In the genomic region with DNA sequence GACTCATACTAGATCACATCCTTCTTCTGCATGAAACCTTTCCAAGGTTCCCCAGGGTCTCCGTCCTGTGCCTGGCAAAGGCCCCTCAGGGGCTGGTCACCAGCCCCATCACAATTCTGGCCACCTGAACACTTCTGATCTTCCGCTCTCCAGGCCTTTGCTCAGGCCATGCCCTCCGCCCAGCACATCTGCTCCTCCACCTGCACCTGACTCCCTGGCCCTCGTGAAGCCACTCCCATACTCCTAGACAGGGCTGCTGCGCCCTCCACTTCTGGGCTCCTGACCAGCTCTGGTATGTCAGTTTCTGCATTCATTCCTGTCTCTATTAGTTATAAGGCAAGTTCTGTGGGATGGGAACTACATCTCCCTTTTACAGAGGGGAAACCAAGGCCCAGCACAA, we compare ENCODE assay signal across 16 cellular contexts. TPM values are rescaled to one million over a fixed set of nuclear protein-coding genes. Genes with fewer than 3 reads are reported as not detected.
DNase-seq lines count a peak whose midpoint lies in the region; ATAC-seq and TF ChIP-seq lines count a peak whose summit lies in the region.
"Had no signal": no experiment of that assay in that cellular context is flagged by ENCODE, and none has a peak within 500 bp of the region (broad histone marks: within the 10 kb centered on the region; RNA-seq: fewer than 3 reads in every experiment).

No MANE protein-coding gene starts in this region.

- H3K9me3 ChIP-seq in skeletal muscle tissue (ENCODE audit: control insufficient read depth in 3 of 3, low read length in 3 of 3) (no peaks in the 10 kb centered on the region), ovary (no peaks in the 10 kb centered on the region)
- H3K9me3 ChIP-seq: pancreas, vagina had no signal

- peak overlapping the region; percentile 31 for H3K27ac Mint-ChIP-seq in activated T-cell treated with anti-CD3 and anti-CD28 coated beads, Interleukin-2, amount 50 U/mL, for 72 hours
- H3K27ac Mint-ChIP-seq in T-cell: peak overlapping the region; percentile 87 to 93
- H3K27ac Mint-ChIP-seq in endothelial cell (ENCODE audit: unreplicated experiment): peak overlapping the region; percentile 89

- H3K4me3 Mint-ChIP-seq in activated T-cell treated with anti-CD3 and anti-CD28 coated beads, Interleukin-2, amount 50 U/mL, for 72 hours: peak overlapping the region; percentile 18 to 21
- H3K4me3 Mint-ChIP-seq in T-cell: peak overlapping the region in 2 of 3 donors; percentile 43 to 45
- no peak overlapping the region for H3K4me3 Mint-ChIP-seq in endothelial cell (ENCODE audit: unreplicated experiment)

- peak overlapping the region; percentile 45 to 87 (median 60) for H3K9ac ChIP-seq in skeletal muscle tissue (ENCODE audit: low read depth in 1 of 3, low read length in 3 of 3)
- H3K9ac ChIP-seq: KMS-11 had no signal

- no peaks in the 10 kb centered on the region for H3K9me3 Mint-ChIP-seq in activated T-cell treated with anti-CD3 and anti-CD28 coated beads, Interleukin-2, amount 50 U/mL, for 72 hours
- H3K9me3 Mint-ChIP-seq in T-cell: no peaks in the 10 kb centered on the region
- no peaks in the 10 kb centered on the region for H3K9me3 Mint-ChIP-seq in endothelial cell (ENCODE audit: unreplicated experiment)

- H3K36me3 Mint-ChIP-seq in activated T-cell treated with anti-CD3 and anti-CD28 coated beads, Interleukin-2, amount 50 U/mL, for 72 hours (ENCODE audit: insufficient read depth in 2 of 2): peaks cover 2 to 4% of the 10 kb centered on the region in 2 donors
- H3K36me3 Mint-ChIP-seq in T-cell: no peaks in the 10 kb centered on the region
- peaks cover 9% of the 10 kb centered on the region for H3K36me3 Mint-ChIP-seq in endothelial cell (ENCODE audit: low read depth, unreplicated experiment)

- 86 to 95% (median 90%) methylated on average over 5 of the region's 5 CpGs for WGBS in ovary, 3 donors

- H3K27ac ChIP-seq in skeletal muscle tissue (ENCODE audit: low read depth, low read length) (peak overlapping the region; percentile 100), ovary (no peak overlapping the region)
- H3K27ac ChIP-seq: KMS-11, vagina had no signal

- no peak for DNase-seq in activated T-cell treated with anti-CD3 and anti-CD28 coated beads, Interleukin-2, amount 50 U/mL, for 72 hours
- no peak for DNase-seq in activated T-cell treated with anti-CD3 and anti-CD28 coated beads, Interleukin-2, amount 50 U/mL, for 48 hours
- no peak for DNase-seq in T-cell
- no peak for DNase-seq in endothelial cell (ENCODE audit: low spot score)
- DNase-seq in effector CD4-positive, alpha-beta T cell: no peak
- no peak for DNase-seq in ovary
- DNase-seq: hippocampal formation; NCI-H187; NCI-H748 treated with DMSO at 0.1 percent for 48 hours; stimulated activated CD4-positive, alpha-beta T cell treated with anti-CD3 and anti-CD28 coated beads, Interleukin-15, amount 100 ng/mL, for 24 hours had no signal

- POLR2A ChIA-PET in T-cell (lab: Charles Lee): no interaction called here

- peaks cover 32% of the 10 kb centered on the region for H3K4me1 Mint-ChIP-seq in activated T-cell treated with anti-CD3 and anti-CD28 coated beads, Interleukin-2, amount 50 U/mL, for 72 hours (ENCODE audit: low read depth)
- peaks cover 38 to 45% (median 43%) of the 10 kb centered on the region in 3 donors for H3K4me1 Mint-ChIP-seq in T-cell
- peaks cover 32% of the 10 kb centered on the region for H3K4me1 Mint-ChIP-seq in endothelial cell (ENCODE audit: unreplicated experiment)

- TF ChIP-seq POLR2A in ovary (IDR thresholded peaks at IDR 0.05): no peak

- intact Hi-C loops in ovary (cut with DNase I): loop anchor here in 1 of 4 donors (10.0 kb wide), 1 partner anchor 282 kb away; a partner anchor contains a TSS

- TF ChIP-seq CTCF in endothelial cell (IDR thresholded peaks at IDR 0.05; ENCODE audit: unreplicated experiment): no peak
- TF ChIP-seq CTCF in ovary (IDR thresholded peaks at IDR 0.05): no peak

- ATAC-seq in activated T-cell treated with anti-CD3 and anti-CD28 coated beads, Interleukin-2, amount 50 U/mL, for 72 hours (replicated peaks in 1 of 2): no peak
- no peak for ATAC-seq in T-cell (replicated peaks in 1 of 4)
- no peak for ATAC-seq in GM21529 (IDR thresholded peaks at IDR 0.05; ENCODE audit: unreplicated experiment)
- ATAC-seq: esophagus mucosa, pancreas had no signal

- peaks cover 10 to 13% (median 11%) of the 10 kb centered on the region in 3 donors for H3K36me3 ChIP-seq in skeletal muscle tissue (ENCODE audit: control insufficient read depth in 3 of 3, insufficient read depth in 3 of 3, low read length in 3 of 3)
- H3K36me3 ChIP-seq in ovary: no peaks in the 10 kb centered on the region
- H3K36me3 ChIP-seq: pancreas, vagina had no signal

- TF ChIP-seq EP300 in ovary (IDR thresholded peaks at IDR 0.05): no peak

- H3K27me3 Mint-ChIP-seq in activated T-cell treated with anti-CD3 and anti-CD28 coated beads, Interleukin-2, amount 50 U/mL, for 72 hours (ENCODE audit: low read depth): no peaks in the 10 kb centered on the region
- H3K27me3 Mint-ChIP-seq in T-cell (no peaks in the 10 kb centered on the region), endothelial cell (ENCODE audit: unreplicated experiment) (peaks cover 14% of the 10 kb centered on the region)

- H3K27me3 ChIP-seq in skeletal muscle tissue (ENCODE audit: control insufficient read depth in 3 of 3, insufficient read depth in 3 of 3, low read length in 3 of 3): no peaks in the 10 kb centered on the region
- H3K27me3 ChIP-seq in ovary: no peaks in the 10 kb centered on the region
- H3K27me3 ChIP-seq: pancreas, vagina had no signal

- peak overlapping the region; percentile 33 to 73 (median 47) for H3K4me3 ChIP-seq in skeletal muscle tissue (ENCODE audit: low read length in 3 of 3)
- H3K4me3 ChIP-seq in ovary: no peak overlapping the region
- H3K4me3 ChIP-seq: pancreas, vagina had no signal

- peaks cover 35 to 60% (median 40%) of the 10 kb centered on the region in 3 donors for H3K4me1 ChIP-seq in skeletal muscle tissue (ENCODE audit: control insufficient read depth in 3 of 3, insufficient read depth in 3 of 3, low read length in 3 of 3)
- H3K4me1 ChIP-seq in ovary (ENCODE audit: insufficient read depth): peaks cover 6% of the 10 kb centered on the region

- CTCF ChIA-PET in T-cell (lab: Charles Lee): no interaction called here

RNA-seq across cellular contexts. Expression of a gene that starts 1.9 kb away (rescaled TPM):
- 1 to 10 TPM in 1 of 2 donors, not detected in 1; 2.0 TPM for total RNA-seq in activated T-cell treated with anti-CD3 and anti-CD28 coated beads, Interleukin-2, amount 50 U/mL, for 72 hours
- total RNA-seq in T-cell: 1 to 10 TPM in 2 of 5 donors, under 1 TPM in 1, not detected in 2; 0.91 to 1.3 (median 1.1) TPM
- total RNA-seq in endothelial cell (ENCODE audit: unreplicated experiment): 0.85 TPM
- 12,119 TPM for total RNA-seq in skeletal muscle tissue
- total RNA-seq in ovary: 1 to 10 TPM in 2 of 7 donors, not detected in 5; 1.0 to 1.3 TPM
- 1 to 10 TPM in 1 of 2 donors, under 1 TPM in 1; 0.38 to 1.4 TPM for polyA plus RNA-seq in ovary
- total RNA-seq: vagina had no signal

RNA-seq across cellular contexts. Expression of a gene that starts 2.4 kb away (rescaled TPM):
- 10 to 100 TPM; 48.0 to 50.7 TPM for total RNA-seq in activated T-cell treated with anti-CD3 and anti-CD28 coated beads, Interleukin-2, amount 50 U/mL, for 72 hours
- total RNA-seq in T-cell (10 to 100 TPM; 24.0 to 60.1 (median 52.5) TPM), endothelial cell (ENCODE audit: unreplicated experiment) (62.4 TPM), skeletal muscle tissue (24.5 TPM), ovary (10 to 100 TPM; 18.4 to 46.9 (median 38.0) TPM)
- 10 to 100 TPM; 24.7 to 29.7 TPM for polyA plus RNA-seq in ovary

RNA-seq across cellular contexts. Expression of a gene that starts 9.6 kb away (rescaled TPM):
- 100 to 1,000 TPM; 223 to 233 TPM for total RNA-seq in activated T-cell treated with anti-CD3 and anti-CD28 coated beads, Interleukin-2, amount 50 U/mL, for 72 hours
- total RNA-seq in T-cell: 100 to 1,000 TPM; 191 to 259 (median 229) TPM
- 1.6 TPM for total RNA-seq in endothelial cell (ENCODE audit: unreplicated experiment)
- total RNA-seq in skeletal muscle tissue: 0.52 TPM
- total RNA-seq in ovary: 1 to 10 TPM in 6 of 7 donors, under 1 TPM in 1; 0.46 to 8.2 (median 4.4) TPM
- 1 to 10 TPM; 1.9 to 3.2 TPM for polyA plus RNA-seq in ovary

RNA-seq across cellular contexts. Expression of a gene that starts 17.6 kb away (rescaled TPM):
- total RNA-seq in activated T-cell treated with anti-CD3 and anti-CD28 coated beads, Interleukin-2, amount 50 U/mL, for 72 hours: 10 to 100 TPM; 61.9 to 63.5 TPM
- 10 to 100 TPM; 38.9 to 80.3 (median 73.3) TPM for total RNA-seq in T-cell
- total RNA-seq in endothelial cell (ENCODE audit: unreplicated experiment): 77.2 TPM
- total RNA-seq in skeletal muscle tissue: 24.5 TPM
- total RNA-seq in ovary: 10 to 100 TPM; 29.2 to 68.3 (median 64.7) TPM
- polyA plus RNA-seq in ovary: 10 to 100 TPM; 44.1 to 81.7 TPM

RNA-seq across cellular contexts. Expression of a gene that starts 22.5 kb away (rescaled TPM):
- 10 to 100 TPM; 10.5 to 13.1 TPM for total RNA-seq in activated T-cell treated with anti-CD3 and anti-CD28 coated beads, Interleukin-2, amount 50 U/mL, for 72 hours
- total RNA-seq in T-cell (10 to 100 TPM in 3 of 5 donors, 1 to 10 TPM in 2; 7.3 to 17.5 (median 16.4) TPM), endothelial cell (ENCODE audit: unreplicated experiment) (40.4 TPM), skeletal muscle tissue (6.3 TPM), ovary (1 to 10 TPM; 6.2 to 9.8 (median 6.7) TPM)
- 1 to 10 TPM; 2.7 to 4.8 TPM for polyA plus RNA-seq in ovary

Comparison
In these comparisons a context has a peak if more than half of its experiments do, and no peak if none do; other contexts are left out.
1. H3K27ac Mint-ChIP-seq: peak in every context shown above with its lines; median percentile 90 in T-cell; 89 in endothelial cell; 31 in activated T-cell treated with anti-CD3 and anti-CD28 coated beads, Interleukin-2, amount 50 U/mL, for 72 hours.
2. RNA of a gene that starts 1.9 kb away (total RNA-seq): 12,119 TPM in skeletal muscle tissue (single experiment); 2.0 TPM in activated T-cell treated with anti-CD3 and anti-CD28 coated beads, Interleukin-2, amount 50 U/mL, for 72 hours, 0.91 to 1.3 TPM in T-cell, 0.85 TPM in endothelial cell (single experiment) and 1.0 to 1.3 TPM in ovary; every median in the first group is over 1,000 times any median in the second.
3. RNA of a gene that starts 9.6 kb away (total RNA-seq): 223 to 233 TPM in activated T-cell treated with anti-CD3 and anti-CD28 coated beads, Interleukin-2, amount 50 U/mL, for 72 hours and 191 to 259 TPM in T-cell; 0.46 to 8.2 TPM in ovary, 1.6 TPM in endothelial cell (single experiment) and 0.52 TPM in skeletal muscle tissue (single experiment); every median in the first group is over 10 times any median in the second.